ENCODE assay signal across 17 cellular contexts in genomic region chr1:193674292-193674944, GRCh38.
A peak's percentile ranks its signal among the peaks of the same experiment; 100 is the strongest.
DNase-seq lines count a peak whose midpoint lies in the region; ATAC-seq and TF ChIP-seq lines count a peak whose summit lies in the region.
"Had no signal": no experiment of that assay in that cellular context is flagged by ENCODE, and none has a peak within 500 bp of the region (broad histone marks: within the 10 kb centered on the region; RNA-seq: fewer than 3 reads in every experiment).

No MANE protein-coding gene starts in this region.

- H3K27me3 Mint-ChIP-seq in activated CD8-positive, alpha-beta T cell treated with anti-CD3 and anti-CD28 coated beads for 36 hours, result no peaks in the 10 kb centered on the region
- no peaks in the 10 kb centered on the region for H3K27me3 Mint-ChIP-seq in activated CD8-positive, alpha-beta T cell treated with anti-CD3 and anti-CD28 coated beads, Interleukin-2, amount 10 ng/mL, durations not matched to agents 7 days and 5 days (ENCODE audit: low read depth)
- H3K27me3 Mint-ChIP-seq in natural killer cell treated with Interleukin-12 subunit alpha and Interleukin-12 subunit beta and Interleukin-15 and Interleukin-18, amount 100 ng/mL, for 72 hours, result no peaks in the 10 kb centered on the region

- peaks cover 4% of the 10 kb centered on the region for H3K9me3 Mint-ChIP-seq in activated CD8-positive, alpha-beta T cell treated with anti-CD3 and anti-CD28 coated beads for 36 hours
- no peaks in the 10 kb centered on the region for H3K9me3 Mint-ChIP-seq in activated CD8-positive, alpha-beta T cell treated with anti-CD3 and anti-CD28 coated beads, Interleukin-2, amount 10 ng/mL, durations not matched to agents 7 days and 5 days (ENCODE audit: insufficient read depth)
- H3K9me3 Mint-ChIP-seq in natural killer cell treated with Interleukin-12 subunit alpha and Interleukin-12 subunit beta and Interleukin-15 and Interleukin-18, amount 100 ng/mL, for 72 hours, result peaks cover 3% of the 10 kb centered on the region

- H3K27ac ChIP-seq in adrenal gland, result no peak overlapping the region
- H3K27ac ChIP-seq: left ventricle myocardium inferior, stomach had no signal

- no peak for TF ChIP-seq CTCF in activated CD8-positive, alpha-beta T cell treated with anti-CD3 and anti-CD28 coated beads for 36 hours (IDR thresholded peaks at IDR 0.05)
- TF ChIP-seq CTCF in astrocyte of the cerebellum (IDR thresholded peaks at IDR 0.05; ENCODE audit: low read depth, low read length, missing control alignments), result no peak
- no peak for TF ChIP-seq CTCF in mucosa of descending colon (IDR thresholded peaks at IDR 0.05)
- no peak for TF ChIP-seq CTCF in adrenal gland (IDR thresholded peaks at IDR 0.05)

- in situ Hi-C loops in astrocyte of the cerebellum (cut with HindIII; ENCODE audit: low sequenced_read_pairs), result no loop called here

- H3K4me3 ChIP-seq in astrocyte of the cerebellum (ENCODE audit: low read depth, low read length) (no peak overlapping the region), mucosa of descending colon (no peak overlapping the region), adrenal gland (no peak overlapping the region)
- H3K4me3 ChIP-seq: left ventricle myocardium inferior, stomach had no signal

- WGBS in adrenal gland, 4 donors, result 52 to 62% (median 57%) methylated on average over 7 of the region's 7 CpGs

- H3K27ac Mint-ChIP-seq in activated CD8-positive, alpha-beta T cell treated with anti-CD3 and anti-CD28 coated beads for 36 hours, result peak overlapping the region; percentile 9
- H3K27ac Mint-ChIP-seq in activated CD8-positive, alpha-beta T cell treated with anti-CD3 and anti-CD28 coated beads, Interleukin-2, amount 10 ng/mL, durations not matched to agents 7 days and 5 days, result no peak overlapping the region
- H3K27ac Mint-ChIP-seq in natural killer cell treated with Interleukin-12 subunit alpha and Interleukin-12 subunit beta and Interleukin-15 and Interleukin-18, amount 100 ng/mL, for 72 hours, result no peak overlapping the region

- H3K4me1 ChIP-seq in mucosa of descending colon (ENCODE audit: low read depth), result peaks cover 10% of the 10 kb centered on the region
- no peaks in the 10 kb centered on the region for H3K4me1 ChIP-seq in adrenal gland (replicated peaks in 1 of 2)
- H3K4me1 ChIP-seq: left ventricle myocardium inferior, stomach had no signal

- no peaks in the 10 kb centered on the region for H3K36me3 Mint-ChIP-seq in activated CD8-positive, alpha-beta T cell treated with anti-CD3 and anti-CD28 coated beads for 36 hours (ENCODE audit: low read depth)
- no peaks in the 10 kb centered on the region for H3K36me3 Mint-ChIP-seq in activated CD8-positive, alpha-beta T cell treated with anti-CD3 and anti-CD28 coated beads, Interleukin-2, amount 10 ng/mL, durations not matched to agents 7 days and 5 days (ENCODE audit: low read depth)
- H3K36me3 Mint-ChIP-seq in natural killer cell treated with Interleukin-12 subunit alpha and Interleukin-12 subunit beta and Interleukin-15 and Interleukin-18, amount 100 ng/mL, for 72 hours, result no peaks in the 10 kb centered on the region

- peak; percentile 27 for ATAC-seq in activated CD8-positive, alpha-beta T cell treated with anti-CD3 and anti-CD28 coated beads for 36 hours
- ATAC-seq in activated CD8-positive, alpha-beta T cell treated with anti-CD3 and anti-CD28 coated beads, Interleukin-2, amount 10 ng/mL, durations not matched to agents 7 days and 5 days, result no peak
- peak; percentile 90 for ATAC-seq in mucosa of descending colon
- no peak for ATAC-seq in natural killer cell treated with Interleukin-12 subunit alpha and Interleukin-12 subunit beta and Interleukin-15 and Interleukin-18, amount 100 ng/mL, for 72 hours

- POLR2A ChIA-PET in activated CD8-positive, alpha-beta T cell treated with anti-CD3 and anti-CD28 coated beads for 36 hours (lab: Charles Lee), result no interaction called here
- POLR2A ChIA-PET in activated CD8-positive, alpha-beta T cell treated with anti-CD3 and anti-CD28 coated beads, Interleukin-2, amount 10 ng/mL, durations not matched to agents 7 days and 5 days (lab: Charles Lee), result no interaction called here

- intact Hi-C loops in activated CD8-positive, alpha-beta T cell treated with anti-CD3 and anti-CD28 coated beads for 36 hours (cut with micrococcal nuclease), result no loop called here
- intact Hi-C loops in mucosa of descending colon (cut with DNase I, micrococcal nuclease) (no loop called here), adrenal gland (cut with DNase I) (no loop called here)

- DNase-seq in activated CD8-positive, alpha-beta T cell treated with anti-CD3 and anti-CD28 coated beads for 36 hours, result no peak
- DNase-seq in activated CD8-positive, alpha-beta T cell treated with anti-CD3 and anti-CD28 coated beads, Interleukin-2, amount 10 ng/mL, durations not matched to agents 7 days and 5 days, result no peak
- DNase-seq in NCI-H69 (lab: John Stamatoyannopoulos, UW) (peak; percentile 65), astrocyte of the cerebellum (ENCODE audit: low read depth) (peak; percentile 9), mucosa of descending colon (peak in 1 of 3 donors; percentile 34), NOMO-1 treated with dmso at 0.1 percent for 144 hours (lab: John Stamatoyannopoulos, UW; ENCODE audit: unreplicated experiment) (no peak), adrenal gland (no peak)
- no peak for DNase-seq in natural killer cell treated with Interleukin-12 subunit alpha and Interleukin-12 subunit beta and Interleukin-15 and Interleukin-18, amount 100 ng/mL, for 72 hours (ENCODE audit: low spot score)
- DNase-seq: activated CD4-positive, alpha-beta T cell treated with anti-CD3 and anti-CD28 coated beads for 4 hours; activated T-cell treated with anti-CD3 and anti-CD28 coated beads, Interleukin-2, amount 50 U/mL, for 1 hour; DMS79 treated with DMSO at 0.1 percent for 48 hours; left ventricle myocardium inferior; MM.1S; NCI-H1930; NCI-H446 treated with DMSO at 0.1 percent for 48 hours; nucleus accumbens; stomach had no signal

- peaks cover 7% of the 10 kb centered on the region for H3K4me1 Mint-ChIP-seq in activated CD8-positive, alpha-beta T cell treated with anti-CD3 and anti-CD28 coated beads for 36 hours (ENCODE audit: low read depth)
- H3K4me1 Mint-ChIP-seq in activated CD8-positive, alpha-beta T cell treated with anti-CD3 and anti-CD28 coated beads, Interleukin-2, amount 10 ng/mL, durations not matched to agents 7 days and 5 days (ENCODE audit: low read depth), result peaks cover 4% of the 10 kb centered on the region
- H3K4me1 Mint-ChIP-seq in natural killer cell treated with Interleukin-12 subunit alpha and Interleukin-12 subunit beta and Interleukin-15 and Interleukin-18, amount 100 ng/mL, for 72 hours (ENCODE audit: low read depth in 2 of 2), result peaks cover 0 to 6% of the 10 kb centered on the region in 2 donors

- H3K4me3 Mint-ChIP-seq in activated CD8-positive, alpha-beta T cell treated with anti-CD3 and anti-CD28 coated beads for 36 hours, result no peak overlapping the region
- no peak overlapping the region for H3K4me3 Mint-ChIP-seq in activated CD8-positive, alpha-beta T cell treated with anti-CD3 and anti-CD28 coated beads, Interleukin-2, amount 10 ng/mL, durations not matched to agents 7 days and 5 days
- no peak overlapping the region for H3K4me3 Mint-ChIP-seq in natural killer cell treated with Interleukin-12 subunit alpha and Interleukin-12 subunit beta and Interleukin-15 and Interleukin-18, amount 100 ng/mL, for 72 hours

- H3K9me3 ChIP-seq in mucosa of descending colon (no peaks in the 10 kb centered on the region), adrenal gland (replicated peaks in 1 of 3) (no peaks in the 10 kb centered on the region)
- H3K9me3 ChIP-seq: left ventricle myocardium inferior, stomach had no signal

- no peak for TF ChIP-seq POLR2A in adrenal gland (IDR thresholded peaks at IDR 0.05)

- H3K36me3 ChIP-seq in mucosa of descending colon (ENCODE audit: low read depth) (no peaks in the 10 kb centered on the region), adrenal gland (replicated peaks in 1 of 2) (no peaks in the 10 kb centered on the region)
- H3K36me3 ChIP-seq: left ventricle myocardium inferior, stomach had no signal

- CTCF ChIA-PET in activated CD8-positive, alpha-beta T cell treated with anti-CD3 and anti-CD28 coated beads for 36 hours (lab: Charles Lee), result no interaction called here
- CTCF ChIA-PET in activated CD8-positive, alpha-beta T cell treated with anti-CD3 and anti-CD28 coated beads, Interleukin-2, amount 10 ng/mL, durations not matched to agents 7 days and 5 days (lab: Charles Lee), result no interaction called here

- H3K27me3 ChIP-seq in adrenal gland, result no peaks in the 10 kb centered on the region
- H3K27me3 ChIP-seq: stomach had no signal

Comparison
In these comparisons a context has a peak if more than half of its experiments do, and no peak if none do; other contexts are left out.
1. ATAC-seq: peak in activated CD8-positive, alpha-beta T cell treated with anti-CD3 and anti-CD28 coated beads for 36 hours (single experiment) and mucosa of descending colon (single experiment); none in activated CD8-positive, alpha-beta T cell treated with anti-CD3 and anti-CD28 coated beads, Interleukin-2, amount 10 ng/mL, durations not matched to agents 7 days and 5 days (single experiment) and natural killer cell treated with Interleukin-12 subunit alpha and Interleukin-12 subunit beta and Interleukin-15 and Interleukin-18, amount 100 ng/mL, for 72 hours (0 of 2).
2. DNase-seq: peak in NCI-H69 (single experiment) and astrocyte of the cerebellum (single experiment); none in activated CD8-positive, alpha-beta T cell treated with anti-CD3 and anti-CD28 coated beads for 36 hours (single experiment), activated CD8-positive, alpha-beta T cell treated with anti-CD3 and anti-CD28 coated beads, Interleukin-2, amount 10 ng/mL, durations not matched to agents 7 days and 5 days (single experiment), NOMO-1 treated with dmso at 0.1 percent for 144 hours (single experiment), adrenal gland (0 of 7) and natural killer cell treated with Interleukin-12 subunit alpha and Interleukin-12 subunit beta and Interleukin-15 and Interleukin-18, amount 100 ng/mL, for 72 hours (single experiment).